In genomic region chr13:33182729-33183128, GRCh38 we compare ENCODE assay signal across 17 cellular contexts.
DNase-seq lines count a peak whose midpoint lies in the region; ATAC-seq and TF ChIP-seq lines count a peak whose summit lies in the region.
"Had no signal": no experiment of that assay in that cellular context is flagged by ENCODE, and none has a peak within 500 bp of the region (broad histone marks: within the 10 kb centered on the region; RNA-seq: fewer than 3 reads in every experiment).

No MANE protein-coding gene starts in this region.

- H3K4me1 ChIP-seq in esophagus muscularis mucosa: peaks cover 63 to 99% (median 88%) of the 10 kb centered on the region in 4 donors
- H3K4me1 ChIP-seq in tibial nerve: peaks cover 0 to 99% (median 60%) of the 10 kb centered on the region in 4 donors
- H3K4me1 ChIP-seq in vagina: peaks cover 48% of the 10 kb centered on the region

- 45% methylated on average over 9 of the region's 9 CpGs for WGBS in esophagus muscularis mucosa
- 57 to 60% methylated on average over 9 of the region's 9 CpGs for WGBS in tibial nerve, 2 donors

- peak; percentile 57 for ATAC-seq in HG03097 (IDR thresholded peaks at IDR 0.05; ENCODE audit: low FRiP score, unreplicated experiment)
- ATAC-seq in left lobe of liver: no peak
- ATAC-seq: activated T-cell treated with anti-CD3 and anti-CD28 coated beads, Interleukin-2, amount 50 U/mL, for 72 hours; lower lobe of right lung had no signal

- TF ChIP-seq EP300 in esophagus muscularis mucosa (IDR thresholded peaks at IDR 0.05): no peak
- no peak for TF ChIP-seq EP300 in tibial nerve (IDR thresholded peaks at IDR 0.05)

- peaks cover 0 to under 1% (median 0%) of the 10 kb centered on the region in 4 donors for H3K36me3 ChIP-seq in esophagus muscularis mucosa
- no peaks in the 10 kb centered on the region for H3K36me3 ChIP-seq in tibial nerve
- no peaks in the 10 kb centered on the region for H3K36me3 ChIP-seq in vagina
- H3K36me3 ChIP-seq: lower lobe of right lung, stomach had no signal

- TF ChIP-seq CTCF in esophagus muscularis mucosa (IDR thresholded peaks at IDR 0.05) (no peak), tibial nerve (IDR thresholded peaks at IDR 0.05) (no peak), vagina (IDR thresholded peaks at IDR 0.05) (no peak)

- H3K4me3 ChIP-seq in esophagus muscularis mucosa: no peak overlapping the region
- H3K4me3 ChIP-seq in tibial nerve: no peak overlapping the region
- H3K4me3 ChIP-seq in vagina: no peak overlapping the region
- H3K4me3 ChIP-seq: lower lobe of right lung, stomach had no signal

- peak overlapping the region in 3 of 4 donors; percentile 48 to 64 (median 51) for H3K27ac ChIP-seq in esophagus muscularis mucosa (replicated peaks in 1 of 4)
- peak overlapping the region in 3 of 4 donors; percentile 4 to 87 (median 80) for H3K27ac ChIP-seq in tibial nerve
- H3K27ac ChIP-seq in vagina: no peak overlapping the region
- H3K27ac ChIP-seq: HL-60, lower lobe of right lung had no signal

- DNase-seq in NCI-H1694 treated with DMSO at 0.1 percent for 48 hours (lab: John Stamatoyannopoulos, UW) (peak; percentile 30), NCI-H1694 (lab: John Stamatoyannopoulos, UW) (no peak), esophagus muscularis mucosa (ENCODE audit: extremely low spot score) (no peak), tibial nerve (ENCODE audit: low spot score in 2 of 2) (no peak), left lobe of liver (ENCODE audit: low spot score) (no peak), HEK293T (ENCODE audit: extremely low spot score) (no peak), vagina (ENCODE audit: extremely low spot score in 2 of 2) (no peak)
- DNase-seq: activated CD4-positive, alpha-beta T cell treated with anti-CD3 and anti-CD28 coated beads for 48 hours; activated T-cell treated with anti-CD3 and anti-CD28 coated beads, Interleukin-2, amount 50 U/mL, for 72 hours; anterior cingulate cortex; CD4-positive, alpha-beta memory T cell; lower lobe of right lung; NCI-H1930; stomach; T-helper 2 cell had no signal

- H3K27me3 ChIP-seq in esophagus muscularis mucosa: no peaks in the 10 kb centered on the region
- no peaks in the 10 kb centered on the region for H3K27me3 ChIP-seq in tibial nerve
- no peaks in the 10 kb centered on the region for H3K27me3 ChIP-seq in vagina
- H3K27me3 ChIP-seq: stomach had no signal

- H3K9me3 ChIP-seq in esophagus muscularis mucosa: no peaks in the 10 kb centered on the region
- no peaks in the 10 kb centered on the region for H3K9me3 ChIP-seq in tibial nerve
- H3K9me3 ChIP-seq in vagina: no peaks in the 10 kb centered on the region
- H3K9me3 ChIP-seq: lower lobe of right lung, stomach had no signal

- POLR2A ChIA-PET in HEK293T (lab: Yijun Ruan, JAX): no interaction called here

- TF ChIP-seq POLR2A in esophagus muscularis mucosa (IDR thresholded peaks at IDR 0.05; ENCODE audit: low read depth) (no peak), tibial nerve (IDR thresholded peaks at IDR 0.05) (no peak), vagina (IDR thresholded peaks at IDR 0.05) (no peak)

- intact Hi-C loops in esophagus muscularis mucosa (cut with DNase I) (no loop called here), vagina (cut with DNase I) (no loop called here)

- CTCF ChIA-PET in HEK293T (lab: Yijun Ruan, JAX): no interaction called here

TF ChIP-seq in HEK293T, 16 proteins besides CTCF, POLR2A, EP300 and RAD21:
- TF ChIP-seq BHLHE40 (IDR thresholded peaks at IDR 0.05; ENCODE audit: borderline replicate concordance) (no peak), PKNOX1 (IDR thresholded peaks at IDR 0.05) (no peak), NFRKB (IDR thresholded peaks at IDR 0.05) (no peak), HDGF (IDR thresholded peaks at IDR 0.05; ENCODE audit: borderline replicate concordance) (no peak), FOXK2 (IDR thresholded peaks at IDR 0.05) (no peak), FOXA1 (IDR thresholded peaks at IDR 0.05) (no peak), SP1 (IDR thresholded peaks at IDR 0.05) (no peak), TARDBP (IDR thresholded peaks at IDR 0.05) (no peak), ELF4 (IDR thresholded peaks at IDR 0.05) (no peak), CTBP1 (IDR thresholded peaks at IDR 0.05; ENCODE audit: borderline replicate concordance) (no peak), SUZ12 (IDR thresholded peaks at IDR 0.05) (no peak), L3MBTL2 (conservative IDR thresholded peaks at IDR 0.05) (no peak), FOXM1 (IDR thresholded peaks at IDR 0.05; ENCODE audit: borderline replicate concordance) (no peak), LEF1 (IDR thresholded peaks at IDR 0.05; ENCODE audit: borderline replicate concordance) (no peak), ZNF384 (IDR thresholded peaks at IDR 0.05) (no peak), ARNT (IDR thresholded peaks at IDR 0.05) (no peak)
